1 cellular context compared by ENCODE assay signal in the genomic region with DNA sequence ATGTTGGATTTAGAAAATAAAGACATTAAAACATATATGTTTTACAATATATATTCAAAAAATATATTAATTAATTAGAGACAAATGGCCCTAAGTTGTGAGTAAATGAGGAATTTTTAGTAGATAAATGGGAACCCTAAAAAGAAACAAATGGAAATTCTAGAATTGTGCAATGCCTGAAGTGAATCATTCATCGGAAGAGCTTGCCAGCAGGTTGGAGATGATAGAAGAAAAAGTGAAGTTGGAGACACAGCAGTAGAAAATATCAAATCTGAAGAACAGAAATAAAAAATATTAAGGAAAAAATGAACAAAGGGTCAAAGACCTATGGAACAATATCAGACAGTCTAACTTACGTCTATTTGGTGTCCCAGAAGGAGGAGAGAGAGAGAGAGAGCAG.
TF ChIP-seq lines count a peak whose summit lies in the region.

No MANE protein-coding gene starts in this region.

TF ChIP-seq in liver, 16 proteins besides CTCF, POLR2A, EP300 and RAD21 (continued from another document):
- TF ChIP-seq ATF3 (IDR thresholded peaks at IDR 0.05) (no peak), HNF4G (IDR thresholded peaks at IDR 0.05) (no peak), JUND (IDR thresholded peaks at IDR 0.05) (peak; percentile 53 to 60), SP1 (IDR thresholded peaks at IDR 0.05) (no peak)
TF ChIP-seq in liver: peak in this region for 2.
